1 cellular context compared by ENCODE assay signal in the genomic region with DNA sequence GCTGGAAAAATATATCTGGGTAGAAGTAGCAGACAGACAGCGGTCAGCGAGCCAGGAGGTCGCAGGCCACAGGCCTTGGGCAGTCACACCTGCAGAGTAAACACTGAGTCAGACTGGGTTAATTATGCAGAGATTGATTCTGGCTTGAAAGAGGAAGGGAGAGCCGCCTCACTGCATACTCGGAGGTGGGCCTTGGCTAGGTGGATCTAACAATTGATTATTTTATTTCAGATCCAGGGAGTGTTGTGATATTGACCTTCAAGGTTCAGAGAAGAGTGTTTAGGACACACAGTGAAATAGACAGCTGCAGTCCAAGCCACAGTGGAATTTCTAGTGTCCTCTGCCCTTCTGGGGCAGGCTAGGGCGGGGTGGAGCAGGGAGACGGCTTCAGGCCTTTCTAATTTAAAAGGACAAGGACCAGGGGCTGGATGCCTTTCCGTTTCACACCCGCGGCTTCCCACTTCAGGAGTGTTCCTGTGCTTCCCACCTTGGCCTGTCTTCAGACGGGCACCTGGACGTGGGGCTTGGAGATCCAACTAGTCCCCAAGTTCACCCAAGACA.
A peak's percentile ranks its signal among the peaks of the same experiment; 100 is the strongest.
TF ChIP-seq lines count a peak whose summit lies in the region.

No MANE protein-coding gene starts in this region.

TF ChIP-seq in K562, 482 proteins besides CTCF, POLR2A, EP300 and RAD21 (continued from another document):
- TF ChIP-seq, protein P1, sequence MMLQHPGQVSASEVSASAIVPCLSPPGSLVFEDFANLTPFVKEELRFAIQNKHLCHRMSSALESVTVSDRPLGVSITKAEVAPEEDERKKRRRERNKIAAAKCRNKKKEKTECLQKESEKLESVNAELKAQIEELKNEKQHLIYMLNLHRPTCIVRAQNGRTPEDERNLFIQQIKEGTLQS (IDR thresholded peaks at IDR 0.05): peak; percentile 22; the same call in 1 of the 2 replicates
- TF ChIP-seq, protein P1 (CRISPR knock-in tag; conservative IDR thresholded peaks at IDR 0.05): no peak
- no peak for TF ChIP-seq BRD4 (IDR thresholded peaks at IDR 0.05)
- TF ChIP-seq ZEB2 (IDR thresholded peaks at IDR 0.05): peak; percentile 49
- no peak for TF ChIP-seq ETV6 (IDR thresholded peaks at IDR 0.05; ENCODE audit: borderline replicate concordance in 1 of 2, low read depth in 2 of 2, low read length in 1 of 2)
- no peak for TF ChIP-seq ETV6 (CRISPR knock-in tag; IDR thresholded peaks at IDR 0.05; ENCODE audit: borderline replicate concordance)
- TF ChIP-seq HDAC1 (IDR thresholded peaks at IDR 0.05): peak in 1 of 2 experiments; percentile 33; a peak in 1 of 4 replicates
- TF ChIP-seq, protein P2, sequence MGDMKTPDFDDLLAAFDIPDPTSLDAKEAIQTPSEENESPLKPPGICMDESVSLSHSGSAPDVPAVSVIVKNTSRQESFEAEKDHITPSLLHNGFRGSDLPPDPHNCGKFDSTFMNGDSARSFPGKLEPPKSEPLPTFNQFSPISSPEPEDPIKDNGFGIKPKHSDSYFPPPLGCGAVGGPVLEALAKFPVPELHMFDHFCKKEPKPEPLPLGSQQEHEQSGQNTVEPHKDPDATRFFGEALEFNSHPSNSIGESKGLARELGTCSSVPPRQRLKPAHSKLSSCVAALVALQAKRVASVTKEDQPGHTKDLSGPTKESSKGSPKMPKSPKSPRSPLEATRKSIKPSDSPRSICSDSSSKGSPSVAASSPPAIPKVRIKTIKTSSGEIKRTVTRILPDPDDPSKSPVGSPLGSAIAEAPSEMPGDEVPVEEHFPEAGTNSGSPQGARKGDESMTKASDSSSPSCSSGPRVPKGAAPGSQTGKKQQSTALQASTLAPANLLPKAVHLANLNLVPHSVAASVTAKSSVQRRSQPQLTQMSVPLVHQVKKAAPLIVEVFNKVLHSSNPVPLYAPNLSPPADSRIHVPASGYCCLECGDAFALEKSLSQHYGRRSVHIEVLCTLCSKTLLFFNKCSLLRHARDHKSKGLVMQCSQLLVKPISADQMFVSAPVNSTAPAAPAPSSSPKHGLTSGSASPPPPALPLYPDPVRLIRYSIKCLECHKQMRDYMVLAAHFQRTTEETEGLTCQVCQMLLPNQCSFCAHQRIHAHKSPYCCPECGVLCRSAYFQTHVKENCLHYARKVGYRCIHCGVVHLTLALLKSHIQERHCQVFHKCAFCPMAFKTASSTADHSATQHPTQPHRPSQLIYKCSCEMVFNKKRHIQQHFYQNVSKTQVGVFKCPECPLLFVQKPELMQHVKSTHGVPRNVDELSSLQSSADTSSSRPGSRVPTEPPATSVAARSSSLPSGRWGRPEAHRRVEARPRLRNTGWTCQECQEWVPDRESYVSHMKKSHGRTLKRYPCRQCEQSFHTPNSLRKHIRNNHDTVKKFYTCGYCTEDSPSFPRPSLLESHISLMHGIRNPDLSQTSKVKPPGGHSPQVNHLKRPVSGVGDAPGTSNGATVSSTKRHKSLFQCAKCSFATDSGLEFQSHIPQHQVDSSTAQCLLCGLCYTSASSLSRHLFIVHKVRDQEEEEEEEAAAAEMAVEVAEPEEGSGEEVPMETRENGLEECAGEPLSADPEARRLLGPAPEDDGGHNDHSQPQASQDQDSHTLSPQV (IDR thresholded peaks at IDR 0.05): no peak
- TF ChIP-seq JUND (IDR thresholded peaks at IDR 0.05; ENCODE audit: borderline replicate concordance, low read depth, low read length): peak; percentile 45; the same call in 1 of the 2 replicates
- no peak; the same call in 2 of the 3 replicates for TF ChIP-seq JUND (tag; IDR thresholded peaks at IDR 0.05; ENCODE audit: borderline replicate concordance, low read depth, low read length)
- TF ChIP-seq, protein P3, sequence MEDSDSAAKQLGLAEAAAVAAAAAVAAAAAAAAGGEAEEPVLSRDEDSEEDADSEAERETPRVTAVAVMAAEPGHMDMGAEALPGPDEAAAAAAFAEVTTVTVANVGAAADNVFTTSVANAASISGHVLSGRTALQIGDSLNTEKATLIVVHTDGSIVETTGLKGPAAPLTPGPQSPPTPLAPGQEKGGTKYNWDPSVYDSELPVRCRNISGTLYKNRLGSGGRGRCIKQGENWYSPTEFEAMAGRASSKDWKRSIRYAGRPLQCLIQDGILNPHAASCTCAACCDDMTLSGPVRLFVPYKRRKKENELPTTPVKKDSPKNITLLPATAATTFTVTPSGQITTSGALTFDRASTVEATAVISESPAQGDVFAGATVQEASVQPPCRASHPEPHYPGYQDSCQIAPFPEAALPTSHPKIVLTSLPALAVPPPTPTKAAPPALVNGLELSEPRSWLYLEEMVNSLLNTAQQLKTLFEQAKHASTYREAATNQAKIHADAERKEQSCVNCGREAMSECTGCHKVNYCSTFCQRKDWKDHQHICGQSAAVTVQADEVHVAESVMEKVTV (CRISPR knock-in tag; IDR thresholded peaks at IDR 0.05): no peak
- TF ChIP-seq HDAC2 (IDR thresholded peaks at IDR 0.05): no peak
- TF ChIP-seq KAT7 (CRISPR knock-in tag; IDR thresholded peaks at IDR 0.05; ENCODE audit: borderline replicate concordance): no peak
- TF ChIP-seq, protein P4, sequence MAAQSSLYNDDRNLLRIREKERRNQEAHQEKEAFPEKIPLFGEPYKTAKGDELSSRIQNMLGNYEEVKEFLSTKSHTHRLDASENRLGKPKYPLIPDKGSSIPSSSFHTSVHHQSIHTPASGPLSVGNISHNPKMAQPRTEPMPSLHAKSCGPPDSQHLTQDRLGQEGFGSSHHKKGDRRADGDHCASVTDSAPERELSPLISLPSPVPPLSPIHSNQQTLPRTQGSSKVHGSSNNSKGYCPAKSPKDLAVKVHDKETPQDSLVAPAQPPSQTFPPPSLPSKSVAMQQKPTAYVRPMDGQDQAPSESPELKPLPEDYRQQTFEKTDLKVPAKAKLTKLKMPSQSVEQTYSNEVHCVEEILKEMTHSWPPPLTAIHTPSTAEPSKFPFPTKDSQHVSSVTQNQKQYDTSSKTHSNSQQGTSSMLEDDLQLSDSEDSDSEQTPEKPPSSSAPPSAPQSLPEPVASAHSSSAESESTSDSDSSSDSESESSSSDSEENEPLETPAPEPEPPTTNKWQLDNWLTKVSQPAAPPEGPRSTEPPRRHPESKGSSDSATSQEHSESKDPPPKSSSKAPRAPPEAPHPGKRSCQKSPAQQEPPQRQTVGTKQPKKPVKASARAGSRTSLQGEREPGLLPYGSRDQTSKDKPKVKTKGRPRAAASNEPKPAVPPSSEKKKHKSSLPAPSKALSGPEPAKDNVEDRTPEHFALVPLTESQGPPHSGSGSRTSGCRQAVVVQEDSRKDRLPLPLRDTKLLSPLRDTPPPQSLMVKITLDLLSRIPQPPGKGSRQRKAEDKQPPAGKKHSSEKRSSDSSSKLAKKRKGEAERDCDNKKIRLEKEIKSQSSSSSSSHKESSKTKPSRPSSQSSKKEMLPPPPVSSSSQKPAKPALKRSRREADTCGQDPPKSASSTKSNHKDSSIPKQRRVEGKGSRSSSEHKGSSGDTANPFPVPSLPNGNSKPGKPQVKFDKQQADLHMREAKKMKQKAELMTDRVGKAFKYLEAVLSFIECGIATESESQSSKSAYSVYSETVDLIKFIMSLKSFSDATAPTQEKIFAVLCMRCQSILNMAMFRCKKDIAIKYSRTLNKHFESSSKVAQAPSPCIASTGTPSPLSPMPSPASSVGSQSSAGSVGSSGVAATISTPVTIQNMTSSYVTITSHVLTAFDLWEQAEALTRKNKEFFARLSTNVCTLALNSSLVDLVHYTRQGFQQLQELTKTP (IDR thresholded peaks at IDR 0.05; ENCODE audit: low read depth in 1 of 2, partially characterized antibody in 2 of 2): no peak
- TF ChIP-seq ZNF224 (CRISPR knock-in tag; IDR thresholded peaks at IDR 0.05): no peak
- TF ChIP-seq RCOR1 (IDR thresholded peaks at IDR 0.05; ENCODE audit: borderline replicate concordance in 1 of 2, low read depth in 2 of 2, low read length in 2 of 2): peak in 1 of 2 experiments; percentile 84; a peak in 2 of 4 replicates
- TF ChIP-seq FOXA3 (CRISPR knock-in tag; conservative IDR thresholded peaks at IDR 0.05 in 1 of 2, IDR thresholded peaks at IDR 0.05 in 1 of 2): peak; percentile 53 to 78; a peak in 1 of 4 replicates
- TF ChIP-seq TCF7L2 (IDR thresholded peaks at IDR 0.05; ENCODE audit: low read depth, low read length): no peak
- TF ChIP-seq ZNF444 (CRISPR knock-in tag; IDR thresholded peaks at IDR 0.05): no peak
- no peak for TF ChIP-seq TBL1XR1 (IDR thresholded peaks at IDR 0.05; ENCODE audit: low read length in 2 of 2)
- no peak for TF ChIP-seq SMARCC2 (IDR thresholded peaks at IDR 0.05; ENCODE audit: low read depth)
- TF ChIP-seq POLR3G (IDR thresholded peaks at IDR 0.05; ENCODE audit: extremely low read depth, insufficient read length, insufficient replicate concordance): no peak
- TF ChIP-seq, protein P5, sequence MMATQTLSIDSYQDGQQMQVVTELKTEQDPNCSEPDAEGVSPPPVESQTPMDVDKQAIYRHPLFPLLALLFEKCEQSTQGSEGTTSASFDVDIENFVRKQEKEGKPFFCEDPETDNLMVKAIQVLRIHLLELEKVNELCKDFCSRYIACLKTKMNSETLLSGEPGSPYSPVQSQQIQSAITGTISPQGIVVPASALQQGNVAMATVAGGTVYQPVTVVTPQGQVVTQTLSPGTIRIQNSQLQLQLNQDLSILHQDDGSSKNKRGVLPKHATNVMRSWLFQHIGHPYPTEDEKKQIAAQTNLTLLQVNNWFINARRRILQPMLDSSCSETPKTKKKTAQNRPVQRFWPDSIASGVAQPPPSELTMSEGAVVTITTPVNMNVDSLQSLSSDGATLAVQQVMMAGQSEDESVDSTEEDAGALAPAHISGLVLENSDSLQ (IDR thresholded peaks at IDR 0.05): peak; percentile 16; the same call in 1 of the 2 replicates
- TF ChIP-seq, protein P6, sequence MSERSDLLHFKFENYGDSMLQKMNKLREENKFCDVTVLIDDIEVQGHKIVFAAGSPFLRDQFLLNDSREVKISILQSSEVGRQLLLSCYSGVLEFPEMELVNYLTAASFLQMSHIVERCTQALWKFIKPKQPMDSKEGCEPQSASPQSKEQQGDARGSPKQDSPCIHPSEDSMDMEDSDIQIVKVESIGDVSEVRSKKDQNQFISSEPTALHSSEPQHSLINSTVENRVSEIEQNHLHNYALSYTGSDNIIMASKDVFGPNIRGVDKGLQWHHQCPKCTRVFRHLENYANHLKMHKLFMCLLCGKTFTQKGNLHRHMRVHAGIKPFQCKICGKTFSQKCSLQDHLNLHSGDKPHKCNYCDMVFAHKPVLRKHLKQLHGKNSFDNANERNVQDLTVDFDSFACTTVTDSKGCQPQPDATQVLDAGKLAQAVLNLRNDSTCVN (CRISPR knock-in tag; IDR thresholded peaks at IDR 0.05): no peak
- TF ChIP-seq SNRNP70 (optimal IDR thresholded peaks at IDR 0.05; ENCODE audit: low read depth, low read length): no peak
- TF ChIP-seq, protein P7, sequence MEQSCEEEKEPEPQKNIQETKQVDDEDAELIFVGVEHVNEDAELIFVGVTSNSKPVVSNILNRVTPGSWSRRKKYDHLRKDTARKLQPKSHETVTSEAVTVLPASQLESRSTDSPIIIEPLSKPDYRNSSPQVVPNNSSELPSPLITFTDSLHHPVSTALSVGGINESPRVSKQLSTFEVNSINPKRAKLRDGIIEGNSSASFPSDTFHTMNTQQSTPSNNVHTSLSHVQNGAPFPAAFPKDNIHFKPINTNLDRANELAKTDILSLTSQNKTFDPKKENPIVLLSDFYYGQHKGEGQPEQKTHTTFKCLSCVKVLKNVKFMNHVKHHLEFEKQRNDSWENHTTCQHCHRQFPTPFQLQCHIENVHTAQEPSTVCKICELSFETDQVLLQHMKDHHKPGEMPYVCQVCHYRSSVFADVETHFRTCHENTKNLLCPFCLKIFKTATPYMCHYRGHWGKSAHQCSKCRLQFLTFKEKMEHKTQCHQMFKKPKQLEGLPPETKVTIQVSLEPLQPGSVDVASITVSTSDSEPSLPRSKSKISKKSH (CRISPR knock-in tag; IDR thresholded peaks at IDR 0.05): no peak
- TF ChIP-seq L3MBTL2 (IDR thresholded peaks at IDR 0.05): no peak
- TF ChIP-seq CBFA2T3 (IDR thresholded peaks at IDR 0.05): 0 out of 2 replicates have a peak, but pooled peaks have one; percentile 24
